Comparison of ENCODE assay signal across 14 cellular contexts in genomic region chr22:35618427-35619223, GRCh38. TPM values are rescaled to one million over a fixed set of nuclear protein-coding genes. Genes with fewer than 3 reads are reported as not detected.
DNase-seq lines count a peak whose midpoint lies in the region; FAIRE-seq and TF ChIP-seq lines count a peak whose summit lies in the region.
"Had no signal": no experiment of that assay in that cellular context is flagged by ENCODE, and none has a peak within 500 bp of the region (broad histone marks: within the 10 kb centered on the region; RNA-seq: fewer than 3 reads in every experiment).

No MANE protein-coding gene starts in this region.

- H3K27ac ChIP-seq in right atrium auricular region: peak overlapping the region; percentile 89 to 92
- no peak overlapping the region for H3K27ac ChIP-seq in HEK293 (ENCODE audit: extremely low read depth, low read depth, low read length)
- H3K27ac ChIP-seq in VCaP: peak overlapping the region; percentile 96; the same call in 1 of the 2 replicates
- H3K27ac ChIP-seq: GM23248, KMS-11 had no signal

- H3K27me3 ChIP-seq in right atrium auricular region: no peaks in the 10 kb centered on the region

- FAIRE-seq in urothelium cell line (lab: Jason Lieb, UNC): peak; percentile 81

- peaks cover 21% of the 10 kb centered on the region for H3K36me3 ChIP-seq in right atrium auricular region
- no peaks in the 10 kb centered on the region for H3K36me3 ChIP-seq in HEK293 (ENCODE audit: control insufficient read depth in 2 of 2, insufficient read depth in 1 of 2, low read length in 2 of 2)
- H3K36me3 ChIP-seq: HAP-1 had no signal

- H3K4me3 ChIP-seq in right atrium auricular region: no peak overlapping the region
- no peak overlapping the region for H3K4me3 ChIP-seq in HEK293 (ENCODE audit: low read depth, low read length)
- H3K4me3 ChIP-seq: GM23248, HAP-1 had no signal

- CTCF ChIA-PET in HEK293 (lab: Yijun Ruan, JAX): interaction anchor here (1.3 to 4.4 kb wide), 4 partner anchors 8 to 448 kb away, joined by 3 to 25 read pairs (median 4); no protein-coding TSS in a partner anchor

- H3K4me1 ChIP-seq in right atrium auricular region (peaks cover 0 to 42% of the 10 kb centered on the region in 2 donors), HEK293 (ENCODE audit: control insufficient read depth, insufficient read depth, low read length) (no peaks in the 10 kb centered on the region)
- H3K4me1 ChIP-seq: HAP-1 had no signal

- POLR2A ChIA-PET in HEK293 (lab: Yijun Ruan, JAX): interaction anchor here (0.9 kb wide), 1 partner anchor 30 kb away, joined by 3 read pairs; no protein-coding TSS in a partner anchor

- DNase-seq in right atrium auricular region (ENCODE audit: low spot score): no peak
- DNase-seq in cardiac septum (ENCODE audit: low spot score): no peak
- no peak for DNase-seq in urothelium cell line (ENCODE audit: low spot score)
- no peak for DNase-seq in HCEC 1CT
- no peak for DNase-seq in GM13976 (ENCODE audit: low spot score)
- DNase-seq: Caco-2; CD8-positive, alpha-beta memory T cell; DND-41; GDM1; GM23248 had no signal

- H3K9me3 ChIP-seq in right atrium auricular region (no peaks in the 10 kb centered on the region), HEK293 (ENCODE audit: control insufficient read depth, insufficient read depth, low read depth, low read length) (no peaks in the 10 kb centered on the region)
- H3K9me3 ChIP-seq: Caco-2, HAP-1 had no signal

- in situ Hi-C loops in GM13976 (cut with MboI; ENCODE audit: low sequenced_read_pairs, unreplicated experiment): no loop called here

- intact Hi-C loops in cardiac septum (cut with DNase I): no loop called here

- TF ChIP-seq CTCF in right atrium auricular region (IDR thresholded peaks at IDR 0.05): no peak
- no peak for TF ChIP-seq CTCF in HEK293 (tag by site-specific recombination; IDR thresholded peaks at IDR 0.05)
- TF ChIP-seq CTCF in VCaP (conservative IDR thresholded peaks at IDR 0.05): no peak
- no peak for TF ChIP-seq CTCF in GM13976 (IDR thresholded peaks at IDR 0.05; ENCODE audit: borderline replicate concordance, control extremely low read depth, extremely low read depth, insufficient read depth, missing control alignments)

TF ChIP-seq in HEK293, 187 proteins besides CTCF, POLR2A, EP300 and RAD21:
- no peak for TF ChIP-seq PRDM2 (tag by site-specific recombination; IDR thresholded peaks at IDR 0.05; ENCODE audit: borderline replicate concordance)
- peak; percentile 99 for TF ChIP-seq ZNF366 (tag by site-specific recombination; conservative IDR thresholded peaks at IDR 0.05)
- no peak for TF ChIP-seq ZNF274 (IDR thresholded peaks at IDR 0.05; ENCODE audit: low read length)
- TF ChIP-seq ZNF274 (tag by site-specific recombination; IDR thresholded peaks at IDR 0.05; ENCODE audit: borderline replicate concordance): 0 out of 2 replicates have a peak, but pooled peaks have one; percentile 57
- peak; percentile 97 for TF ChIP-seq ZBTB17 (tag by site-specific recombination; IDR thresholded peaks at IDR 0.05)
- no peak for TF ChIP-seq ZBTB26 (tag by site-specific recombination; optimal IDR thresholded peaks at IDR 0.05)
- TF ChIP-seq ZNF621 (tag by site-specific recombination; IDR thresholded peaks at IDR 0.05): 0 out of 2 replicates have a peak, but pooled peaks have one; percentile 24
- TF ChIP-seq ZNF112 (tag by site-specific recombination; IDR thresholded peaks at IDR 0.05): no peak
- TF ChIP-seq ZNF785 (tag by site-specific recombination; IDR thresholded peaks at IDR 0.05): 0 out of 2 replicates have a peak, but pooled peaks have one; percentile 34
- TF ChIP-seq ZNF114 (tag by site-specific recombination; IDR thresholded peaks at IDR 0.05): 0 out of 2 replicates have a peak, but pooled peaks have one; percentile 10
- peak; percentile 20; the same call in 1 of the 2 replicates for TF ChIP-seq ZNF266 (tag by site-specific recombination; IDR thresholded peaks at IDR 0.05; ENCODE audit: low read depth)
- no peak for TF ChIP-seq FEZF1 (tag by site-specific recombination; IDR thresholded peaks at IDR 0.05)
- TF ChIP-seq ZNF521 (tag by site-specific recombination; IDR thresholded peaks at IDR 0.05): 0 out of 2 replicates have a peak, but pooled peaks have one; percentile 20
- 0 out of 2 replicates have a peak, but pooled peaks have one; percentile 10 for TF ChIP-seq ZNF514 (tag by site-specific recombination; IDR thresholded peaks at IDR 0.05)

RNA-seq across cellular contexts. Expression of gene MB, which starts 1.5 kb away (rescaled TPM):
- 1,000 to 10,000 TPM; 6,650 to 9,762 TPM for total RNA-seq in right atrium auricular region
- total RNA-seq in cardiac septum: 7,641 TPM
- total RNA-seq: GM23248 had no signal

RNA-seq across cellular contexts. Expression of gene APOL6, which starts 29.6 kb away (rescaled TPM):
- total RNA-seq in right atrium auricular region (1 to 10 TPM; 7.5 to 8.5 TPM), cardiac septum (5.7 TPM)
